1 cellular context compared by ENCODE assay signal in the genomic region with DNA sequence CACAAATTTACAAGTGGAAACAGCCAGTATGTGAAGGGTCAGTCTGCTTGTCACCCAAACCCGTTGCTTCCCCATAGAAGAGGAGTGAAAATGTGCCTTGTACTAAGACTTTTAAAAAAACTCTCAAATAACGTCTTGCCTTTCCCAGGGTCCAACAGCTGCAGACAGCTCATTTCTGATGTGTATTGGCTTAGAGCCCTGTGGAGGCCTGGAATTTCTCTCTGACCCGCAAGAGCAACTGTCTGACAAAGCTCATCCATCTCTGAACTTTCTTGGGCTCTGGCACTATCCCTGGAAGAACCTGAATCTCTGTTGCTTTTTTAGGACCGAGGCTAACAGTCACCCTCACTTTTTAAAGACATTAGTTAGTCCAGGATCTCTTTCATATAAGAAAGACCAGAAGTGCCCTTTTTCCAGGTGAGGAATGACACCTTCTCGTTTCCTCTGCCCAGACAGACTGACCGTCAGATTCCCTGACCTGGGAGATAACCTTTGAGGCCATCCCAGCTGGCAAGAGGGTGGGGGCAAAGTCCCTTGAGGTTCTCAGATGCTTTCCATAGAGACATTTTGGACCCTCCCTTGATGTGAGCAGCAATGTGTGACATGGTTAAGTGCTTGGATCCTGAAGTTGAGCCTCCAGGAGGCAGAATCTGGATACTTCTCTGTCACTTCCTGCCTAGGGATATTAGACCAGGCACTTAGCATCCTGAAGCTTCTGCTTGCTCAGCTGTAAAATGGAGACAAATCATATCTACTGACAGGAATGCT.
A peak's percentile ranks its signal among the peaks of the same experiment; 100 is the strongest.
TF ChIP-seq lines count a peak whose summit lies in the region.

No MANE protein-coding gene starts in this region.

TF ChIP-seq in HepG2, 621 proteins besides CTCF, POLR2A, EP300 and RAD21:
- TF ChIP-seq JARID2 (CRISPR knock-in tag; IDR thresholded peaks at IDR 0.05; ENCODE audit: insufficient replicate concordance) (no peak), RXRA (CRISPR knock-in tag; IDR thresholded peaks at IDR 0.05) (peak; percentile 44; the same call in 1 of the 2 replicates), ZMYM3 (CRISPR knock-in tag; IDR thresholded peaks at IDR 0.05) (no peak), NFYC (CRISPR knock-in tag; IDR thresholded peaks at IDR 0.05) (no peak), FLYWCH1 (CRISPR knock-in tag; IDR thresholded peaks at IDR 0.05) (no peak), PITX1 (CRISPR knock-in tag; IDR thresholded peaks at IDR 0.05) (no peak), BCL6 (CRISPR knock-in tag; IDR thresholded peaks at IDR 0.05) (peak; percentile 62; the same call in 1 of the 2 replicates), RARA (CRISPR knock-in tag; IDR thresholded peaks at IDR 0.05) (peak; percentile 64), ZNF484 (CRISPR knock-in tag; IDR thresholded peaks at IDR 0.05; ENCODE audit: borderline replicate concordance, low read depth) (no peak), ZNF607 (CRISPR knock-in tag; IDR thresholded peaks at IDR 0.05; ENCODE audit: borderline replicate concordance) (no peak), HNF4G (IDR thresholded peaks at IDR 0.05; ENCODE audit: borderline replicate concordance, low read depth, low read length) (peak; percentile 51), HNF4G (CRISPR knock-in tag; IDR thresholded peaks at IDR 0.05; ENCODE audit: borderline replicate concordance, low read depth) (no peak), ZNF317 (CRISPR knock-in tag; IDR thresholded peaks at IDR 0.05) (no peak), MED1 (CRISPR knock-in tag; IDR thresholded peaks at IDR 0.05) (no peak), ZNF101 (CRISPR knock-in tag; IDR thresholded peaks at IDR 0.05; ENCODE audit: borderline replicate concordance, low read depth) (no peak), ZNF337 (CRISPR knock-in tag; IDR thresholded peaks at IDR 0.05; ENCODE audit: borderline replicate concordance, low read depth) (no peak), MIER3 (CRISPR knock-in tag; IDR thresholded peaks at IDR 0.05; ENCODE audit: borderline replicate concordance) (no peak), ARNTL (CRISPR knock-in tag; IDR thresholded peaks at IDR 0.05) (no peak), HNF4A (CRISPR knock-in tag; IDR thresholded peaks at IDR 0.05) (peak; percentile 71), NR2F6 (IDR thresholded peaks at IDR 0.05) (peak; percentile 87), NR2F6 (CRISPR knock-in tag; IDR thresholded peaks at IDR 0.05) (peak; percentile 77), FOXC1 (CRISPR knock-in tag; IDR thresholded peaks at IDR 0.05; ENCODE audit: borderline replicate concordance) (no peak), FOXK1 (CRISPR knock-in tag; IDR thresholded peaks at IDR 0.05; ENCODE audit: borderline replicate concordance, low read depth) (no peak), FIP1L1 (IDR thresholded peaks at IDR 0.05; ENCODE audit: borderline replicate concordance, insufficient read depth, low read depth, low read length) (no peak), ZNF432 (CRISPR knock-in tag; IDR thresholded peaks at IDR 0.05; ENCODE audit: borderline replicate concordance) (no peak), CC2D1A (CRISPR knock-in tag; IDR thresholded peaks at IDR 0.05) (no peak), ETV5 (CRISPR knock-in tag; IDR thresholded peaks at IDR 0.05; ENCODE audit: borderline replicate concordance) (no peak), CEBPG (CRISPR knock-in tag; IDR thresholded peaks at IDR 0.05) (no peak), SOX5 (CRISPR knock-in tag; IDR thresholded peaks at IDR 0.05; ENCODE audit: borderline replicate concordance) (no peak)
- TF ChIP-seq, protein P1, sequence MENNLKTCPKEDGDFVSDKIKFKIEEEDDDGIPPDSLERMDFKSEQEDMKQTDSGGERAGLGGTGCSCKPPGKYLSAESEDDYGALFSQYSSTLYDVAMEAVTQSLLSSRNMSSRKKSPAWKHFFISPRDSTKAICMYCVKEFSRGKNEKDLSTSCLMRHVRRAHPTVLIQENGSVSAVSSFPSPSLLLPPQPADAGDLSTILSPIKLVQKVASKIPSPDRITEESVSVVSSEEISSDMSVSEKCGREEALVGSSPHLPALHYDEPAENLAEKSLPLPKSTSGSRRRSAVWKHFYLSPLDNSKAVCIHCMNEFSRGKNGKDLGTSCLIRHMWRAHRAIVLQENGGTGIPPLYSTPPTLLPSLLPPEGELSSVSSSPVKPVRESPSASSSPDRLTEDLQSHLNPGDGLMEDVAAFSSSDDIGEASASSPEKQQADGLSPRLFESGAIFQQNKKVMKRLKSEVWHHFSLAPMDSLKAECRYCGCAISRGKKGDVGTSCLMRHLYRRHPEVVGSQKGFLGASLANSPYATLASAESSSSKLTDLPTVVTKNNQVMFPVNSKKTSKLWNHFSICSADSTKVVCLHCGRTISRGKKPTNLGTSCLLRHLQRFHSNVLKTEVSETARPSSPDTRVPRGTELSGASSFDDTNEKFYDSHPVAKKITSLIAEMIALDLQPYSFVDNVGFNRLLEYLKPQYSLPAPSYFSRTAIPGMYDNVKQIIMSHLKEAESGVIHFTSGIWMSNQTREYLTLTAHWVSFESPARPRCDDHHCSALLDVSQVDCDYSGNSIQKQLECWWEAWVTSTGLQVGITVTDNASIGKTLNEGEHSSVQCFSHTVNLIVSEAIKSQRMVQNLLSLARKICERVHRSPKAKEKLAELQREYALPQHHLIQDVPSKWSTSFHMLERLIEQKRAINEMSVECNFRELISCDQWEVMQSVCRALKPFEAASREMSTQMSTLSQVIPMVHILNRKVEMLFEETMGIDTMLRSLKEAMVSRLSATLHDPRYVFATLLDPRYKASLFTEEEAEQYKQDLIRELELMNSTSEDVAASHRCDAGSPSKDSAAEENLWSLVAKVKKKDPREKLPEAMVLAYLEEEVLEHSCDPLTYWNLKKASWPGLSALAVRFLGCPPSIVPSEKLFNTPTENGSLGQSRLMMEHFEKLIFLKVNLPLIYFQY (CRISPR knock-in tag; IDR thresholded peaks at IDR 0.05; ENCODE audit: borderline replicate concordance), result no peak
- TF ChIP-seq, protein P2, sequence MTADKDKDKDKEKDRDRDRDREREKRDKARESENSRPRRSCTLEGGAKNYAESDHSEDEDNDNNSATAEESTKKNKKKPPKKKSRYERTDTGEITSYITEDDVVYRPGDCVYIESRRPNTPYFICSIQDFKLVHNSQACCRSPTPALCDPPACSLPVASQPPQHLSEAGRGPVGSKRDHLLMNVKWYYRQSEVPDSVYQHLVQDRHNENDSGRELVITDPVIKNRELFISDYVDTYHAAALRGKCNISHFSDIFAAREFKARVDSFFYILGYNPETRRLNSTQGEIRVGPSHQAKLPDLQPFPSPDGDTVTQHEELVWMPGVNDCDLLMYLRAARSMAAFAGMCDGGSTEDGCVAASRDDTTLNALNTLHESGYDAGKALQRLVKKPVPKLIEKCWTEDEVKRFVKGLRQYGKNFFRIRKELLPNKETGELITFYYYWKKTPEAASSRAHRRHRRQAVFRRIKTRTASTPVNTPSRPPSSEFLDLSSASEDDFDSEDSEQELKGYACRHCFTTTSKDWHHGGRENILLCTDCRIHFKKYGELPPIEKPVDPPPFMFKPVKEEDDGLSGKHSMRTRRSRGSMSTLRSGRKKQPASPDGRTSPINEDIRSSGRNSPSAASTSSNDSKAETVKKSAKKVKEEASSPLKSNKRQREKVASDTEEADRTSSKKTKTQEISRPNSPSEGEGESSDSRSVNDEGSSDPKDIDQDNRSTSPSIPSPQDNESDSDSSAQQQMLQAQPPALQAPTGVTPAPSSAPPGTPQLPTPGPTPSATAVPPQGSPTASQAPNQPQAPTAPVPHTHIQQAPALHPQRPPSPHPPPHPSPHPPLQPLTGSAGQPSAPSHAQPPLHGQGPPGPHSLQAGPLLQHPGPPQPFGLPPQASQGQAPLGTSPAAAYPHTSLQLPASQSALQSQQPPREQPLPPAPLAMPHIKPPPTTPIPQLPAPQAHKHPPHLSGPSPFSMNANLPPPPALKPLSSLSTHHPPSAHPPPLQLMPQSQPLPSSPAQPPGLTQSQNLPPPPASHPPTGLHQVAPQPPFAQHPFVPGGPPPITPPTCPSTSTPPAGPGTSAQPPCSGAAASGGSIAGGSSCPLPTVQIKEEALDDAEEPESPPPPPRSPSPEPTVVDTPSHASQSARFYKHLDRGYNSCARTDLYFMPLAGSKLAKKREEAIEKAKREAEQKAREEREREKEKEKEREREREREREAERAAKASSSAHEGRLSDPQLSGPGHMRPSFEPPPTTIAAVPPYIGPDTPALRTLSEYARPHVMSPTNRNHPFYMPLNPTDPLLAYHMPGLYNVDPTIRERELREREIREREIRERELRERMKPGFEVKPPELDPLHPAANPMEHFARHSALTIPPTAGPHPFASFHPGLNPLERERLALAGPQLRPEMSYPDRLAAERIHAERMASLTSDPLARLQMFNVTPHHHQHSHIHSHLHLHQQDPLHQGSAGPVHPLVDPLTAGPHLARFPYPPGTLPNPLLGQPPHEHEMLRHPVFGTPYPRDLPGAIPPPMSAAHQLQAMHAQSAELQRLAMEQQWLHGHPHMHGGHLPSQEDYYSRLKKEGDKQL (CRISPR knock-in tag; IDR thresholded peaks at IDR 0.05; ENCODE audit: low read depth), result no peak
- TF ChIP-seq, protein P3, sequence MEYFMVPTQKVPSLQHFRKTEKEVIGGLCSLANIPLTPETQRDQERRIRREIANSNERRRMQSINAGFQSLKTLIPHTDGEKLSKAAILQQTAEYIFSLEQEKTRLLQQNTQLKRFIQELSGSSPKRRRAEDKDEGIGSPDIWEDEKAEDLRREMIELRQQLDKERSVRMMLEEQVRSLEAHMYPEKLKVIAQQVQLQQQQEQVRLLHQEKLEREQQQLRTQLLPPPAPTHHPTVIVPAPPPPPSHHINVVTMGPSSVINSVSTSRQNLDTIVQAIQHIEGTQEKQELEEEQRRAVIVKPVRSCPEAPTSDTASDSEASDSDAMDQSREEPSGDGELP (IDR thresholded peaks at IDR 0.05; ENCODE audit: borderline replicate concordance, low read depth), result peak; percentile 62; the same call in 1 of the 2 replicates
